ENCODE assay signal across 8 cellular contexts in genomic region chr7:43729924-43730248, GRCh38. TPM values are rescaled to one million over a fixed set of nuclear protein-coding genes. Genes with fewer than 3 reads are reported as not detected.
DNase-seq lines count a peak whose midpoint lies in the region; ATAC-seq, FAIRE-seq and TF ChIP-seq lines count a peak whose summit lies in the region.

No MANE protein-coding gene starts in this region.

- no peaks in the 10 kb centered on the region for H3K27me3 Mint-ChIP-seq in activated naive CD4-positive, alpha-beta T cell treated with anti-CD3 and anti-CD28 coated beads, Interleukin-2, amount 50 U/mL, for 24 hours

- no peak for FAIRE-seq in H54 (lab: Jason Lieb, UNC)

- H3K4me3 ChIP-seq in RWPE2 (ENCODE audit: severe bottlenecking) (peak overlapping the region; percentile 92), skeletal muscle cell (ENCODE audit: low read depth, low read length) (peak overlapping the region; percentile 76)

- TF ChIP-seq POLR2A in H54 (IDR thresholded peaks at IDR 0.05; ENCODE audit: low read depth, low read length), result no peak

- no peaks in the 10 kb centered on the region for H3K9me3 ChIP-seq in RWPE2 (ENCODE audit: severe bottlenecking)

- H3K4me1 Mint-ChIP-seq in activated naive CD4-positive, alpha-beta T cell treated with anti-CD3 and anti-CD28 coated beads, Interleukin-2, amount 50 U/mL, for 24 hours, result peaks cover 35% of the 10 kb centered on the region

- peak overlapping the region; percentile 87 for H3K27ac Mint-ChIP-seq in activated naive CD4-positive, alpha-beta T cell treated with anti-CD3 and anti-CD28 coated beads, Interleukin-2, amount 50 U/mL, for 24 hours

- H3K4me3 Mint-ChIP-seq in activated naive CD4-positive, alpha-beta T cell treated with anti-CD3 and anti-CD28 coated beads, Interleukin-2, amount 50 U/mL, for 24 hours, result peak overlapping the region; percentile 93

- no peak for DNase-seq in activated naive CD4-positive, alpha-beta T cell treated with anti-CD3 and anti-CD28 coated beads, Interleukin-2, amount 50 U/mL, for 16 hours
- no peak for DNase-seq in RWPE2 (ENCODE audit: low spot score)
- no peak for DNase-seq in foreskin keratinocyte
- no peak for DNase-seq in skeletal muscle cell (ENCODE audit: low read depth)
- DNase-seq in EL, result no peak
- no peak for DNase-seq in H54 (ENCODE audit: insufficient read length, low spot score)
- no peak for DNase-seq in kidney tubule cell (ENCODE audit: low spot score)

- H3K27ac ChIP-seq in RWPE2 (ENCODE audit: poor library complexity, severe bottlenecking), result peak overlapping the region; percentile 68
- H3K27ac ChIP-seq in foreskin keratinocyte, result peak overlapping the region; percentile 30

- TF ChIP-seq CTCF in RWPE2 (IDR thresholded peaks at IDR 0.05; ENCODE audit: poor library complexity, severe bottlenecking) (no peak), foreskin keratinocyte (conservative IDR thresholded peaks at IDR 0.05) (no peak)

- H3K27me3 ChIP-seq in RWPE2 (ENCODE audit: insufficient read depth, poor library complexity, severe bottlenecking), result no peaks in the 10 kb centered on the region
- H3K27me3 ChIP-seq in foreskin keratinocyte, result no peaks in the 10 kb centered on the region

- H3K9me3 Mint-ChIP-seq in activated naive CD4-positive, alpha-beta T cell treated with anti-CD3 and anti-CD28 coated beads, Interleukin-2, amount 50 U/mL, for 24 hours, result no peaks in the 10 kb centered on the region

- peaks cover 15% of the 10 kb centered on the region for H3K4me1 ChIP-seq in RWPE2 (ENCODE audit: insufficient read depth, poor library complexity, severe bottlenecking)
- H3K4me1 ChIP-seq in foreskin keratinocyte, result peaks cover 16% of the 10 kb centered on the region

- peaks cover 3% of the 10 kb centered on the region; the same call in 1 of the 2 replicates for H3K36me3 ChIP-seq in RWPE2 (ENCODE audit: low read depth)

- no peaks in the 10 kb centered on the region for H3K36me3 Mint-ChIP-seq in activated naive CD4-positive, alpha-beta T cell treated with anti-CD3 and anti-CD28 coated beads, Interleukin-2, amount 50 U/mL, for 24 hours

- ATAC-seq in RWPE2 (ENCODE audit: low read depth) (no peak), foreskin keratinocyte (peak; percentile 8)

RNA-seq across cellular contexts. Expression of gene COA1, which starts 0.6 kb away (rescaled TPM):
- 55.8 and 62.8 TPM in 2 replicates for total RNA-seq in foreskin keratinocyte
- 67.9 and 83.1 TPM in 2 replicates for polyA plus RNA-seq in foreskin keratinocyte

RNA-seq across cellular contexts. Expression of gene BLVRA, which starts 28.6 kb away (rescaled TPM):
- 51.0 and 57.7 TPM in 2 replicates for total RNA-seq in foreskin keratinocyte
- 73.0 and 78.1 TPM in 2 replicates for polyA plus RNA-seq in foreskin keratinocyte
